In genomic region chr2:86341470-86341869, GRCh38 we compare ENCODE assay signal across 28 cellular contexts.
"Had no signal": no experiment of that assay in that cellular context is flagged by ENCODE, and none has a peak within 500 bp of the region (broad histone marks: within the 10 kb centered on the region; RNA-seq: fewer than 3 reads in every experiment).

No MANE protein-coding gene starts in this region.

- DNase-seq: activated CD4-positive, alpha-beta memory T cell treated with anti-CD3 and anti-CD28 coated beads for 36 hours; activated CD4-positive, alpha-beta T cell treated with anti-CD3 and anti-CD28 coated beads for 36 hours; activated CD4-positive, alpha-beta T cell treated with anti-CD3 and anti-CD28 coated beads, Interleukin-2, amount 10 ng/mL, durations not matched to agents 24 days and 14 days; activated CD4-positive, CD25-positive, alpha-beta regulatory T cell; activated CD4-positive, CD25-positive, alpha-beta regulatory T cell treated with anti-CD3 and anti-CD28 coated beads, Interleukin-2, amount 50 U/mL, for 72 hours; activated CD8-positive, alpha-beta memory T cell treated with anti-CD3 and anti-CD28 coated beads, Interleukin-2, amount 10 ng/mL, durations not matched to agents 7 days and 5 days; activated CD8-positive, alpha-beta memory T cell treated with anti-CD3 and anti-CD28 coated beads, Interleukin-2, amount 50 U/mL, for 4 hours; activated CD8-positive, alpha-beta T cell treated with anti-CD3 and anti-CD28 coated beads, Interleukin-2, amount 10 ng/mL, durations not matched to agents 7 days and 5 days; activated effector memory CD4-positive, alpha-beta T cell treated with anti-CD3 and anti-CD28 coated beads, Interleukin-2, amount 50 U/mL, for 16 hours; activated naive CD4-positive, alpha-beta T cell treated with anti-CD3 and anti-CD28 coated beads for 36 hours; activated naive CD8-positive, alpha-beta T cell treated with anti-CD3 and anti-CD28 coated beads for 36 hours; activated naive CD8-positive, alpha-beta T cell treated with anti-CD3 and anti-CD28 coated beads, Interleukin-2, amount 50 U/mL, for 24 hours; activated T-cell treated with anti-CD3 and anti-CD28 coated beads, Interleukin-2, amount 50 U/mL, for 1 hour; activated T-cell treated with anti-CD3 and anti-CD28 coated beads, Interleukin-2, amount 50 U/mL, for 48 hours; central memory CD4-positive, alpha-beta T cell; cerebellar nuclear complex; colonic mucosa; effector CD8-positive, alpha-beta T cell; foreskin fibroblast; gastrocnemius medialis; glutamatergic neuron; heart left ventricle; T-helper 1 cell; T-helper 17 cell; T1000 had no signal

- H3K36me3 ChIP-seq: ascending aorta, breast epithelium, cardiac muscle cell, colonic mucosa, gastrocnemius medialis, heart left ventricle had no signal

- H3K9me3 ChIP-seq: ascending aorta, colonic mucosa, gastrocnemius medialis had no signal

- H3K27ac ChIP-seq: ascending aorta, breast epithelium, cardiac muscle cell, colonic mucosa, gastrocnemius medialis, heart left ventricle had no signal

- H3K4me3 ChIP-seq: ascending aorta, breast epithelium, cardiac muscle cell, colonic mucosa, gastrocnemius medialis, heart left ventricle had no signal

- H3K27me3 ChIP-seq: ascending aorta, gastrocnemius medialis had no signal

- H3K4me1 ChIP-seq: colonic mucosa had no signal
